ENCODE assay signal across 14 cellular contexts in the genomic region with DNA sequence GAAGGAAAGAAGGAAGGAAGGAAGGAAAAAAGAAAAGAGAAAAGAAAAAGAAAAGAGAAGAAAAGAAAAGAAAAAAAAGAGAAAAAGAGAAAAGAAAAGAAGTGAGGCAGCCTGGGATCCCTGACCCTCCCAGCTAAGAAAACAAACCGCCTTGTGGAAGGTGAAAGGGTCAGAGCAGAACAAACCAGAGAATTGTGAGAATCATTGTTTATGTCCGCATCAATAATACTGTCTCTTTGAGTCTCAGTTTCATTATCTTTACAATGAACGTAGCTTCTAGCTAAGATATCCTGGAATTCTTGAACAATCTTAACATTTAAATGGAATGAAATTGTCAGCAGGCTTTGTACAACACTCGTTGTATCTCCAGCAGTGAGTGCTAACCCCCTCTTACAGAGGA.
A peak's percentile ranks its signal among the peaks of the same experiment; 100 is the strongest.
DNase-seq lines count a peak whose midpoint lies in the region; ATAC-seq, FAIRE-seq and TF ChIP-seq lines count a peak whose summit lies in the region.
"Had no signal": no experiment of that assay in that cellular context is flagged by ENCODE, and none has a peak within 500 bp of the region (broad histone marks: within the 10 kb centered on the region; RNA-seq: fewer than 3 reads in every experiment).

No MANE protein-coding gene starts in this region.

- peaks cover 63% of the 10 kb centered on the region for H3K4me1 Mint-ChIP-seq in neural crest cell
- H3K4me1 Mint-ChIP-seq: B cell had no signal

- H3K27ac ChIP-seq in A549 (peak overlapping the region; percentile 93 to 97), ectodermal cell (ENCODE audit: insufficient read depth, low read depth, low read length, poor library complexity, severe bottlenecking) (peak overlapping the region; percentile 12)

- FAIRE-seq in A549 (lab: Jason Lieb, UNC): no peak

- TF ChIP-seq CTCF in A549 (IDR thresholded peaks at IDR 0.05) (no peak), neural crest cell (conservative IDR thresholded peaks at IDR 0.05) (no peak), GM13976 (IDR thresholded peaks at IDR 0.05; ENCODE audit: borderline replicate concordance, control extremely low read depth, extremely low read depth, insufficient read depth, missing control alignments) (no peak)

- H3K4me1 ChIP-seq in A549 (peaks cover 81% of the 10 kb centered on the region), ectodermal cell (ENCODE audit: control insufficient read depth, insufficient read depth, low read length) (peaks cover 31% of the 10 kb centered on the region)

- CTCF ChIA-PET in A549 (lab: Yijun Ruan, JAX): interaction anchor here (0.7 to 2.0 kb wide), 3 partner anchors 75 to 399 kb away, joined by 3 to 6 read pairs (median 4); no protein-coding TSS in a partner anchor

- no peak for TF ChIP-seq EP300 in A549 (IDR thresholded peaks at IDR 0.05)

- H3K4me3 ChIP-seq in A549 (no peak overlapping the region), ectodermal cell (ENCODE audit: insufficient read depth, low read depth, low read length) (no peak overlapping the region), MG63 (no peak overlapping the region)

- H3K27ac Mint-ChIP-seq in neural crest cell (ENCODE audit: unreplicated experiment): no peak overlapping the region
- H3K27ac Mint-ChIP-seq: B cell; T-helper 2 cell treated with Interferon-gamma antibody and Interleukin-4, amounts not matched to agents 5 μg/mL and 100 μg/mL, for 36 hours had no signal

- ATAC-seq in A549: no peak

- peaks cover 11% of the 10 kb centered on the region for H3K27me3 Mint-ChIP-seq in neural crest cell (ENCODE audit: low read depth)

- no peaks in the 10 kb centered on the region for H3K9me3 Mint-ChIP-seq in neural crest cell
- H3K9me3 Mint-ChIP-seq: T-helper 2 cell treated with Interferon-gamma antibody and Interleukin-4, amounts not matched to agents 5 μg/mL and 100 μg/mL, for 36 hours had no signal

- DNase-seq in A549 (ENCODE audit: low read depth in 1 of 2, low spot score in 1 of 2): peak in 1 of 2 experiments; percentile 27
- peak; percentile 22 for DNase-seq in NCI-H146 (lab: John Stamatoyannopoulos, UW)
- no peak for DNase-seq in neural crest cell (ENCODE audit: low read depth, low spot score)
- no peak for DNase-seq in GM13976 (ENCODE audit: low spot score)
- no peak for DNase-seq in MG63
- DNase-seq in NCI-H2227 treated with DMSO at 0.1 percent for 48 hours (lab: John Stamatoyannopoulos, UW): no peak
- no peak for DNase-seq in middle frontal gyrus (ENCODE audit: extremely low spot score, low spot score)
- DNase-seq: NCI-H187; occipital lobe; stimulated activated CD4-positive, alpha-beta T cell treated with anti-CD3 and anti-CD28 coated beads, Interleukin-2, amount 100 ng/mL, for 48 hours had no signal

- no peaks in the 10 kb centered on the region for H3K9me3 ChIP-seq in A549
- no peaks in the 10 kb centered on the region for H3K9me3 ChIP-seq in ectodermal cell (ENCODE audit: control insufficient read depth, low read length)
- H3K9me3 ChIP-seq in MG63: no peaks in the 10 kb centered on the region
- H3K9me3 ChIP-seq: adrenal gland had no signal

- 10% methylated on average over 4 of the region's 4 CpGs for WGBS in A549 (ENCODE audit: missing lambda C conversion rate)
- 39 to 47% methylated on average over 4 of the region's 4 CpGs for WGBS in ectodermal cell, 2 experiments

- H3K4me3 Mint-ChIP-seq in neural crest cell: peak overlapping the region; percentile 64
- H3K4me3 Mint-ChIP-seq: B cell; T-helper 2 cell treated with Interferon-gamma antibody and Interleukin-4, amounts not matched to agents 5 μg/mL and 100 μg/mL, for 36 hours had no signal

- in situ Hi-C loops in GM13976 (cut with MboI; ENCODE audit: low sequenced_read_pairs, unreplicated experiment): no loop called here

- H3K36me3 ChIP-seq in ectodermal cell (ENCODE audit: control insufficient read depth, insufficient read depth, low read length) (no peaks in the 10 kb centered on the region), MG63 (no peaks in the 10 kb centered on the region)
- H3K36me3 ChIP-seq: adrenal gland had no signal

- no peak for TF ChIP-seq POLR2A in A549 (IDR thresholded peaks at IDR 0.05; ENCODE audit: low read length)

- no peaks in the 10 kb centered on the region for H3K27me3 ChIP-seq in ectodermal cell (ENCODE audit: control insufficient read depth, insufficient read depth, low read length, poor library complexity, severe bottlenecking)
- no peaks in the 10 kb centered on the region for H3K27me3 ChIP-seq in MG63
- H3K27me3 ChIP-seq: adrenal gland had no signal

- TF ChIP-seq RAD21 in A549 (conservative IDR thresholded peaks at IDR 0.05 in 1 of 2, IDR thresholded peaks at IDR 0.05 in 1 of 2): no peak

- no peaks in the 10 kb centered on the region for H3K36me3 Mint-ChIP-seq in neural crest cell (ENCODE audit: low read depth)

- H3K4me2 ChIP-seq in A549: peak overlapping the region; percentile 83

- POLR2A ChIA-PET in A549 (lab: Yijun Ruan, JAX): interaction anchor here (1.3 to 2.6 kb wide), 5 partner anchors 61 to 148 kb away, joined by 4 to 80 read pairs (median 8); no protein-coding TSS in a partner anchor

TF ChIP-seq in A549, 52 proteins besides CTCF, POLR2A, EP300 and RAD21:
- TF ChIP-seq EHF (CRISPR knock-in tag; IDR thresholded peaks at IDR 0.05) (no peak), FOXS1 (CRISPR knock-in tag; IDR thresholded peaks at IDR 0.05) (no peak), JUNB (IDR thresholded peaks at IDR 0.05) (no peak), ZNF302 (CRISPR knock-in tag; IDR thresholded peaks at IDR 0.05) (no peak), KDM1A (IDR thresholded peaks at IDR 0.05; ENCODE audit: low read depth) (no peak), SMC3 (IDR thresholded peaks at IDR 0.05) (no peak)
- TF ChIP-seq, protein P1, sequence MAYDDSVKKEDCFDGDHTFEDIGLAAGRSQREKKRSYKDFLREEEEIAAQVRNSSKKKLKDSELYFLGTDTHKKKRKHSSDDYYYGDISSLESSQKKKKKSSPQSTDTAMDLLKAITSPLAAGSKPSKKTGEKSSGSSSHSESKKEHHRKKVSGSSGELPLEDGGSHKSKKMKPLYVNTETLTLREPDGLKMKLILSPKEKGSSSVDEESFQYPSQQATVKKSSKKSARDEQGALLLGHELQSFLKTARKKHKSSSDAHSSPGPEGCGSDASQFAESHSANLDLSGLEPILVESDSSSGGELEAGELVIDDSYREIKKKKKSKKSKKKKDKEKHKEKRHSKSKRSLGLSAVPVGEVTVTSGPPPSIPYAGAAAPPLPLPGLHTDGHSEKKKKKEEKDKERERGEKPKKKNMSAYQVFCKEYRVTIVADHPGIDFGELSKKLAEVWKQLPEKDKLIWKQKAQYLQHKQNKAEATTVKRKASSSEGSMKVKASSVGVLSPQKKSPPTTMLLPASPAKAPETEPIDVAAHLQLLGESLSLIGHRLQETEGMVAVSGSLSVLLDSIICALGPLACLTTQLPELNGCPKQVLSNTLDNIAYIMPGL (CRISPR knock-in tag; IDR thresholded peaks at IDR 0.05; ENCODE audit: borderline replicate concordance): no peak
